ENCODE assay signal across 26 cellular contexts in genomic region chr12:29463198-29463597, GRCh38. TPM values are rescaled to one million over a fixed set of nuclear protein-coding genes. Genes with fewer than 3 reads are reported as not detected.
A peak's percentile ranks its signal among the peaks of the same experiment; 100 is the strongest.
DNase-seq lines count a peak whose midpoint lies in the region; TF ChIP-seq lines count a peak whose summit lies in the region.
"Had no signal": no experiment of that assay in that cellular context is flagged by ENCODE, and none has a peak within 500 bp of the region (broad histone marks: within the 10 kb centered on the region; RNA-seq: fewer than 3 reads in every experiment).

No MANE protein-coding gene starts in this region.

- TF ChIP-seq EP300 in tibial nerve (IDR thresholded peaks at IDR 0.05), result no peak

- H3K27ac ChIP-seq in trophoblast cell (ENCODE audit: low read depth, low read length), result no peak overlapping the region
- no peak overlapping the region for H3K27ac ChIP-seq in tibial nerve
- H3K27ac ChIP-seq: 22Rv1, SJSA1 had no signal

- TF ChIP-seq POLR2A in NB4 (IDR thresholded peaks at IDR 0.05; ENCODE audit: extremely low read depth, insufficient read length) (no peak), tibial nerve (IDR thresholded peaks at IDR 0.05) (no peak)

- H2AK5ac ChIP-seq in trophoblast cell (ENCODE audit: low read length), result no peak overlapping the region

- H2BK120ac ChIP-seq in trophoblast cell (ENCODE audit: insufficient read depth, low read length, poor library complexity), result no peak overlapping the region

- H2BK5ac ChIP-seq in trophoblast cell (ENCODE audit: low read depth, low read length, poor library complexity), result no peak overlapping the region

- no peaks in the 10 kb centered on the region for H3K9me3 ChIP-seq in trophoblast cell (ENCODE audit: insufficient read depth, low read depth, low read length)
- no peaks in the 10 kb centered on the region for H3K9me3 ChIP-seq in tibial nerve
- H3K9me3 ChIP-seq: BE2C, SJSA1 had no signal

- no peak overlapping the region for H2BK12ac ChIP-seq in trophoblast cell (ENCODE audit: low read length)

- no peak overlapping the region for H4K8ac ChIP-seq in trophoblast cell (ENCODE audit: low read depth, low read length)

- no peaks in the 10 kb centered on the region for H3K79me2 ChIP-seq in trophoblast cell (ENCODE audit: control insufficient read depth, insufficient read depth, low read length, poor library complexity)

- no peak overlapping the region for H3K9ac ChIP-seq in trophoblast cell (ENCODE audit: low read length)

- H3K4me3 ChIP-seq in NB4 (ENCODE audit: low read depth, low read length), result no peak overlapping the region
- H3K4me3 ChIP-seq in trophoblast cell (ENCODE audit: low read depth, low read length), result no peak overlapping the region
- no peak overlapping the region for H3K4me3 ChIP-seq in tibial nerve
- H3K4me3 ChIP-seq: SJSA1 had no signal

- TF ChIP-seq CTCF in NB4 (IDR thresholded peaks at IDR 0.05; ENCODE audit: low read depth, low read length) (no peak), tibial nerve (IDR thresholded peaks at IDR 0.05) (no peak)

- no peak overlapping the region for H2AFZ ChIP-seq in trophoblast cell (ENCODE audit: insufficient read depth, low read length, poor library complexity)

- H3K4me1 ChIP-seq in trophoblast cell (ENCODE audit: control insufficient read depth in 1 of 2, insufficient read depth in 2 of 2, low read length in 2 of 2) (no peaks in the 10 kb centered on the region), tibial nerve (no peaks in the 10 kb centered on the region)
- H3K4me1 ChIP-seq: BE2C, SJSA1 had no signal

- H3K27me3 ChIP-seq in trophoblast cell (ENCODE audit: insufficient read depth, low read length) (no peaks in the 10 kb centered on the region), tibial nerve (no peaks in the 10 kb centered on the region)
- H3K27me3 ChIP-seq: BE2C, SJSA1 had no signal

- WGBS in trophoblast cell (ENCODE audit: extremely low coverage, insufficient coverage, insufficient read length), result no CpG with 5 or more reads among the region's 4 CpGs
- WGBS in tibial nerve, 2 donors, result 81 to 89% methylated on average over 4 of the region's 4 CpGs

- H3K23ac ChIP-seq in trophoblast cell (ENCODE audit: low read length), result peak overlapping the region; percentile 7

- no peak overlapping the region for H4K12ac ChIP-seq in trophoblast cell (ENCODE audit: low read depth, low read length)

- no peak overlapping the region for H3K14ac ChIP-seq in trophoblast cell (ENCODE audit: low read length)

- DNase-seq in SIG-M5 treated with dmso at 0.1 percent for 504 hours (lab: John Stamatoyannopoulos, UW; ENCODE audit: unreplicated experiment), result peak; percentile 70
- no peak for DNase-seq in SIG-M5 (lab: John Stamatoyannopoulos, UW)
- peak; percentile 71 for DNase-seq in NB4 (ENCODE audit: low read depth)
- DNase-seq in OCI-M1 (lab: John Stamatoyannopoulos, UW), result peak; percentile 57
- DNase-seq in trophoblast cell, result no peak
- DNase-seq in NCI-H2029 treated with DMSO at 0.1 percent for 48 hours (lab: John Stamatoyannopoulos, UW), result no peak
- DNase-seq in NCI-H1105 treated with DMSO at 0.1 percent for 48 hours (lab: John Stamatoyannopoulos, UW), result no peak
- no peak for DNase-seq in tibial nerve (ENCODE audit: low spot score in 2 of 2)
- DNase-seq: BE2C; HCEC 1CT; Karpas-422; NCI-H1092 treated with DMSO at 0.1 percent for 48 hours; NCI-H146; NCI-H1930; NCI-H446; NCI-H526; NCI-H82; NK-92 treated with Interleukin-12 subunit alpha and Interleukin-12 subunit beta, amount 100 ng/mL, for 24 hours; PC-3; SW 1271; T1000 had no signal

- no peak overlapping the region for H3K4ac ChIP-seq in trophoblast cell (ENCODE audit: low read depth, low read length)

- H3K4me2 ChIP-seq in trophoblast cell (ENCODE audit: low read length), result no peak overlapping the region

- H4K91ac ChIP-seq in trophoblast cell (ENCODE audit: low read depth, low read length), result no peak overlapping the region

- no peaks in the 10 kb centered on the region for H3K36me3 ChIP-seq in trophoblast cell (ENCODE audit: control insufficient read depth in 1 of 2, insufficient read depth in 2 of 2, low read length in 2 of 2)
- no peaks in the 10 kb centered on the region for H3K36me3 ChIP-seq in tibial nerve
- H3K36me3 ChIP-seq: BE2C, SJSA1 had no signal

- H3K18ac ChIP-seq in trophoblast cell (ENCODE audit: low read length), result no peak overlapping the region

- H3K79me1 ChIP-seq in trophoblast cell (ENCODE audit: low read length), result no peaks in the 10 kb centered on the region

RNA-seq across cellular contexts. Expression of gene OVCH1, which starts 34.3 kb away (rescaled TPM):
- polyA plus RNA-seq in trophoblast cell (2013), result 0.01 TPM in 1 of 2 replicates, not detected in the other
- under 1 TPM in 2 of 4 donors, not detected in 2; 0.20 to 0.21 TPM for total RNA-seq in tibial nerve
- total RNA-seq: HT-29, M059J, PC-3, SJSA1 had no signal
- polyA plus RNA-seq: H1 had no signal

Comparison
In these comparisons a context has a peak if more than half of its experiments do, and no peak if none do; other contexts are left out.
1. DNase-seq: peak in SIG-M5 treated with dmso at 0.1 percent for 504 hours (single experiment), NB4 (single experiment) and OCI-M1 (single experiment); none in SIG-M5 (single experiment), trophoblast cell (0 of 2), NCI-H2029 treated with DMSO at 0.1 percent for 48 hours (single experiment), NCI-H1105 treated with DMSO at 0.1 percent for 48 hours (single experiment) and tibial nerve (0 of 2).